18 cellular contexts compared by ENCODE assay signal in the genomic region with DNA sequence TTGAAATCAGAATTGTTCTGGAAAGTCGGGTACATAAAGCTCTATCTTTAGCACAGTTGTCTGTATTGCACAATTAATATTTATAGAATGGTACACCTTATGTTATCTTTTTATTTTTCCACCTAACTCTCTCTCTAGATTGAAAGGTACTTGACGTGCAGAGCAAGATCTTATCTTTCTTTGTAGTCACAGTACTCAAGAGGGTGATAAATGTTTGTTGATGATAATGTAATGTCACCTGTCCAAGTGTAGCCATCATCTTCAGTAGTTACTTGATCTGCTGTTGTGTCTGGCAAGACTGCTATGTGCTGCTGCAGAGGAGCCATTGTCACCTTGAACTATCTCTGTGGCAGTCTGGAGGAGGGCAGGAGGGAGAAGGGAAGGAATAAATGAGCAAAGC. TPM values are rescaled to one million over a fixed set of nuclear protein-coding genes. Genes with fewer than 3 reads are reported as not detected.
DNase-seq lines count a peak whose midpoint lies in the region; ATAC-seq and TF ChIP-seq lines count a peak whose summit lies in the region.
"Had no signal": no experiment of that assay in that cellular context is flagged by ENCODE, and none has a peak within 500 bp of the region (broad histone marks: within the 10 kb centered on the region; RNA-seq: fewer than 3 reads in every experiment).

No MANE protein-coding gene starts in this region.

- TF ChIP-seq CTCF in upper lobe of right lung (IDR thresholded peaks at IDR 0.05) = no peak
- TF ChIP-seq CTCF in thyroid gland (IDR thresholded peaks at IDR 0.05) = no peak

- peak overlapping the region; percentile 13 for H3K27ac Mint-ChIP-seq in stimulated activated naive CD8-positive, alpha-beta T cell treated with anti-CD3 and anti-CD28 coated beads, Interleukin-15, Interleukin-2, amounts not matched to agents 100 ng/mL and 50 ng/mL, for 24 hours
- H3K27ac Mint-ChIP-seq in T-helper 17 cell = peak overlapping the region; percentile 90

- H3K27me3 Mint-ChIP-seq in stimulated activated naive CD8-positive, alpha-beta T cell treated with anti-CD3 and anti-CD28 coated beads, Interleukin-15, Interleukin-2, amounts not matched to agents 100 ng/mL and 50 ng/mL, for 24 hours = no peaks in the 10 kb centered on the region
- H3K27me3 Mint-ChIP-seq in T-helper 17 cell = no peaks in the 10 kb centered on the region

- 70 to 85% methylated on average over 2 of the region's 2 CpGs for WGBS in thyroid gland, 2 donors

- H3K4me1 ChIP-seq in upper lobe of right lung (peaks cover 23% of the 10 kb centered on the region), thyroid gland (peaks cover 10 to 20% of the 10 kb centered on the region in 2 donors)

- H3K36me3 ChIP-seq in upper lobe of right lung = peaks cover 21% of the 10 kb centered on the region
- peaks cover 0 to 11% of the 10 kb centered on the region in 2 donors for H3K36me3 ChIP-seq in thyroid gland

- no peak overlapping the region for H3K4me3 Mint-ChIP-seq in stimulated activated naive CD8-positive, alpha-beta T cell treated with anti-CD3 and anti-CD28 coated beads, Interleukin-15, Interleukin-2, amounts not matched to agents 100 ng/mL and 50 ng/mL, for 24 hours
- H3K4me3 Mint-ChIP-seq in T-helper 17 cell = peak overlapping the region; percentile 5

- H3K27ac ChIP-seq in upper lobe of right lung (peak overlapping the region; percentile 7), thyroid gland (peak overlapping the region in 1 of 3 donors; percentile 2)
- H3K27ac ChIP-seq: BLaER1 treated with 17β-estradiol and CSF1 and Interleukin-3, amounts not matched to agents 10 nM and 100 nM; epithelial cell of prostate had no signal

- peaks cover 54% of the 10 kb centered on the region for H3K36me3 Mint-ChIP-seq in stimulated activated naive CD8-positive, alpha-beta T cell treated with anti-CD3 and anti-CD28 coated beads, Interleukin-15, Interleukin-2, amounts not matched to agents 100 ng/mL and 50 ng/mL, for 24 hours (ENCODE audit: low read depth)
- H3K36me3 Mint-ChIP-seq in T-helper 17 cell (ENCODE audit: low read depth) = peaks cover 5% of the 10 kb centered on the region

- peaks cover 50% of the 10 kb centered on the region for H3K4me1 Mint-ChIP-seq in stimulated activated naive CD8-positive, alpha-beta T cell treated with anti-CD3 and anti-CD28 coated beads, Interleukin-15, Interleukin-2, amounts not matched to agents 100 ng/mL and 50 ng/mL, for 24 hours (ENCODE audit: low read depth)
- H3K4me1 Mint-ChIP-seq in T-helper 17 cell = peaks cover 41% of the 10 kb centered on the region

- H3K9me3 ChIP-seq in T-helper 17 cell (ENCODE audit: control insufficient read depth, low read length, poor library complexity, severe bottlenecking) (no peaks in the 10 kb centered on the region), upper lobe of right lung (no peaks in the 10 kb centered on the region), thyroid gland (no peaks in the 10 kb centered on the region)
- H3K9me3 ChIP-seq: BLaER1 treated with 17β-estradiol and CSF1 and Interleukin-3, amounts not matched to agents 10 nM and 100 nM had no signal

- H3K9me3 Mint-ChIP-seq in stimulated activated naive CD8-positive, alpha-beta T cell treated with anti-CD3 and anti-CD28 coated beads, Interleukin-15, Interleukin-2, amounts not matched to agents 100 ng/mL and 50 ng/mL, for 24 hours = no peaks in the 10 kb centered on the region

- H3K4me3 ChIP-seq in upper lobe of right lung (no peak overlapping the region), thyroid gland (replicated peaks in 1 of 3) (no peak overlapping the region)
- H3K4me3 ChIP-seq: BLaER1 treated with 17β-estradiol and CSF1 and Interleukin-3, amounts not matched to agents 10 nM and 100 nM had no signal

- no peak for TF ChIP-seq POLR2A in thyroid gland (IDR thresholded peaks at IDR 0.05)

- intact Hi-C loops in left ventricle myocardium superior (cut with micrococcal nuclease) (no loop called here), upper lobe of right lung (cut with DNase I) (no loop called here), thyroid gland (cut with DNase I) (no loop called here)

- no peaks in the 10 kb centered on the region for H3K27me3 ChIP-seq in upper lobe of right lung
- no peaks in the 10 kb centered on the region for H3K27me3 ChIP-seq in thyroid gland
- H3K27me3 ChIP-seq: BLaER1 treated with 17β-estradiol and CSF1 and Interleukin-3, amounts not matched to agents 10 nM and 100 nM had no signal

- no peak for ATAC-seq in stimulated activated naive CD8-positive, alpha-beta T cell treated with anti-CD3 and anti-CD28 coated beads, Interleukin-15, Interleukin-2, amounts not matched to agents 100 U/mL and 50 U/mL, for 24 hours
- peak; percentile 39 for ATAC-seq in T-helper 17 cell
- ATAC-seq in left ventricle myocardium superior = peak; percentile 3
- no peak for ATAC-seq in upper lobe of right lung
- ATAC-seq in HG02840 (IDR thresholded peaks at IDR 0.05; ENCODE audit: low FRiP score, unreplicated experiment) = no peak
- ATAC-seq: sciatic nerve had no signal

- no peak for DNase-seq in stimulated activated naive CD8-positive, alpha-beta T cell treated with anti-CD3 and anti-CD28 coated beads, Interleukin-15, Interleukin-2, amounts not matched to agents 100 U/mL and 50 U/mL, for 24 hours
- DNase-seq in T-helper 17 cell (no peak), left ventricle myocardium superior (no peak), upper lobe of right lung (no peak), thyroid gland (no peak), SHP77 (lab: John Stamatoyannopoulos, UW) (no peak)
- DNase-seq: aorta; cortex of kidney; GOT3; mesenchymal stem cell; NCI-H1694; NCI-H526 treated with DMSO at 0.1 percent for 48 hours; stimulated activated CD4-positive, alpha-beta T cell treated with anti-CD3 and anti-CD28 coated beads, Interleukin-2, amount 100 ng/mL, for 24 hours had no signal

RNA-seq across cellular contexts. Expression of a gene that starts 5.3 kb away (rescaled TPM):
- 10 to 100 TPM; 31.9 to 58.8 TPM for total RNA-seq in T-helper 17 cell
- total RNA-seq in left ventricle myocardium superior = 121 TPM
- total RNA-seq in upper lobe of right lung = 53.0 TPM
- total RNA-seq in thyroid gland = 10 to 100 TPM; 36.0 to 63.2 (median 50.5) TPM

RNA-seq across cellular contexts. Expression of a gene that starts 7.1 kb away (rescaled TPM):
- total RNA-seq in T-helper 17 cell (10 to 100 TPM; 40.5 to 45.4 TPM), left ventricle myocardium superior (24.7 TPM), upper lobe of right lung (39.0 TPM), thyroid gland (10 to 100 TPM; 40.0 to 88.8 (median 57.6) TPM)

RNA-seq across cellular contexts. Expression of a gene that starts 55.9 kb away (rescaled TPM):
- total RNA-seq in T-helper 17 cell (10 to 100 TPM; 27.9 to 29.7 TPM), left ventricle myocardium superior (83.9 TPM), upper lobe of right lung (36.1 TPM), thyroid gland (10 to 100 TPM; 41.0 to 61.0 (median 51.0) TPM)

RNA-seq across cellular contexts. Expression of a gene that starts 57.0 kb away (rescaled TPM):
- 10 to 100 TPM; 20.2 to 29.5 TPM for total RNA-seq in T-helper 17 cell
- total RNA-seq in left ventricle myocardium superior = 53.3 TPM
- total RNA-seq in upper lobe of right lung = 23.8 TPM
- total RNA-seq in thyroid gland = 10 to 100 TPM; 15.5 to 25.4 (median 25.2) TPM

Comparison
In these comparisons a context has a peak if more than half of its experiments do, and no peak if none do; other contexts are left out.
1. ATAC-seq: peak in T-helper 17 cell (single experiment) and left ventricle myocardium superior (single experiment); none in stimulated activated naive CD8-positive, alpha-beta T cell treated with anti-CD3 and anti-CD28 coated beads, Interleukin-15, Interleukin-2, amounts not matched to agents 100 U/mL and 50 U/mL, for 24 hours (single experiment), upper lobe of right lung (single experiment) and HG02840 (single experiment).